ENCODE assay signal across 11 cellular contexts in the genomic region with DNA sequence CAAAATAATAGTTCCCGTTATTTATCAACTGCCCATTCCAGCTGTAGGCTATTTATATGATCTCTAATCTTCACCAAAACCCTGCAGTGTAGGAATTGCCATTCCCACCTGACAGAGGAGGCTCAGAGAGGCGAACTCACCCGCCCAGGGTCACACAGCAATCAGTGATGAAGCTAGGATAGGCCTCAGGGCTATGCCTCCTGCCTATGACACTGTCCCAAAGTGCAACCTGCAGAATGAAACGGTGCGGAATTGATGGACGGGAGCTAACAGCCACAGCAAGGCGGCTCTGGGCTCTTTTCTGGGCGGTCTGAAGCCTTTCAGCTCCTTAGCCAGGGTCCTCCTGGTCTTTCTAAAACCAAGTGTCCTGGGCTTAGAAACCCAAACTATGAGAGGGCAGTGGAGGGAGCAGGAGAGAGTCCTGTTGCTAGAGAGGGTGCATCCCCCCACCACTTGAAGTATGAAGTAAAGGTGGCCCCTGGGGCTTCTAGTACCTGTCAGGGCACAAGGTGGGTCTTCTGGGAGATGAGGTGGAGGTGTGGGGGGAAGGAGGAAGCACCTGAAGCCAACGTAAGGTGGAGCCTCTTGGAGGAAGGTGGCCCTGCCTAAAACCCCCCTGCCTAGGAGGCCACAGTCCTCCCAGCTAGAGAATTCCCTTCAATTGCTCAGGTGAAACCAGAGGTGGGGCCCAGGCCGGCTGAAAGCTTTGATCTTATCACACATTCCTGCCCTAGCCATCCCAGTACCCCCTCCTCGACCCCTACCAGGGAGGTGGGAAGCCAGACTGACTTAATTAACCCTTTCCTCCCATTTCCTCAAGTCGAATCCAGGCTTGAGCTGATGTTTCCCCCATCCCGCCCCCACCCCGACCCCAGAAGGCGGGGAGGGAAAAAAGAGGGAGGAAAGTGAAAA. TPM values are rescaled to one million over a fixed set of nuclear protein-coding genes. Genes with fewer than 3 reads are reported as not detected.
DNase-seq lines count a peak whose midpoint lies in the region; TF ChIP-seq lines count a peak whose summit lies in the region.
"Had no signal": no experiment of that assay in that cellular context is flagged by ENCODE, and none has a peak within 500 bp of the region (broad histone marks: within the 10 kb centered on the region; RNA-seq: fewer than 3 reads in every experiment).

No MANE protein-coding gene starts in this region.

- H3K27ac ChIP-seq in neural progenitor cell (no peak overlapping the region), caudate nucleus (ENCODE audit: low read depth, low read length) (no peak overlapping the region)

- no peak for TF ChIP-seq CTCF in neural progenitor cell (IDR thresholded peaks at IDR 0.05)
- TF ChIP-seq CTCF in type B pancreatic cell (conservative IDR thresholded peaks at IDR 0.05), result no peak

- peak overlapping the region; percentile 66 for H3K27ac Mint-ChIP-seq in neural progenitor cell
- H3K27ac Mint-ChIP-seq in type B pancreatic cell, result peak overlapping the region; percentile 32

- H3K27me3 Mint-ChIP-seq in neural progenitor cell (ENCODE audit: insufficient read depth, low read depth), result peaks cover 3% of the 10 kb centered on the region
- H3K27me3 Mint-ChIP-seq in type B pancreatic cell, result no peaks in the 10 kb centered on the region

- peak overlapping the region; percentile 53 for H3K4me2 ChIP-seq in neural progenitor cell

- peak; percentile 50 for DNase-seq in glomerular visceral epithelial cell (ENCODE audit: extremely low spot score)
- DNase-seq in neural progenitor cell (ENCODE audit: low spot score), result no peak
- no peak for DNase-seq in type B pancreatic cell (ENCODE audit: extremely low spot score, unreplicated experiment)
- DNase-seq in COLO829 (ENCODE audit: low spot score), result no peak
- no peak for DNase-seq in NCI-H524 (lab: John Stamatoyannopoulos, UW)
- no peak for DNase-seq in caudate nucleus (lab: John Stamatoyannopoulos, UW)
- DNase-seq: activated CD4-positive, alpha-beta T cell treated with anti-CD3 and anti-CD28 coated beads for 4 hours; COR-L47; NCI-H2081 treated with DMSO at 0.1 percent for 48 hours had no signal

- H3K36me3 Mint-ChIP-seq in neural progenitor cell (no peaks in the 10 kb centered on the region), type B pancreatic cell (peaks cover 3% of the 10 kb centered on the region)

- peaks cover 27% of the 10 kb centered on the region for H3K4me1 ChIP-seq in neural progenitor cell

- H3K9ac ChIP-seq in neural progenitor cell, result no peak overlapping the region

- no peaks in the 10 kb centered on the region for H3K79me2 ChIP-seq in neural progenitor cell (ENCODE audit: low read depth)

- H3K4me1 Mint-ChIP-seq in neural progenitor cell (peaks cover 48% of the 10 kb centered on the region), type B pancreatic cell (ENCODE audit: unreplicated experiment) (peaks cover 42% of the 10 kb centered on the region)

- no peaks in the 10 kb centered on the region for H3K9me3 Mint-ChIP-seq in neural progenitor cell
- H3K9me3 Mint-ChIP-seq in type B pancreatic cell, result no peaks in the 10 kb centered on the region
- H3K9me3 Mint-ChIP-seq: neural crest cell had no signal

- H3K27me3 ChIP-seq in neural progenitor cell, result no peaks in the 10 kb centered on the region

- H2AFZ ChIP-seq in neural progenitor cell (replicated peaks), result no peak overlapping the region

- no peaks in the 10 kb centered on the region for H3K9me3 ChIP-seq in neural progenitor cell (ENCODE audit: low read depth)

- H3K4me3 Mint-ChIP-seq in neural progenitor cell (no peak overlapping the region), type B pancreatic cell (no peak overlapping the region)
- H3K4me3 Mint-ChIP-seq: neural crest cell had no signal

- TF ChIP-seq RAD21 in Ishikawa (IDR thresholded peaks at IDR 0.05; ENCODE audit: low read depth), result peak; percentile 14; the same call in 1 of the 2 replicates

- no peak overlapping the region for H3K4me3 ChIP-seq in neural progenitor cell

- peaks cover 19% of the 10 kb centered on the region for H4K20me1 ChIP-seq in neural progenitor cell (ENCODE audit: low read depth)

- H3K36me3 ChIP-seq in neural progenitor cell, result no peaks in the 10 kb centered on the region

- H3F3A ChIP-seq in neural progenitor cell (ENCODE audit: low read depth), result peaks cover 14% of the 10 kb centered on the region

- TF ChIP-seq EP300 in Ishikawa (IDR thresholded peaks at IDR 0.05; ENCODE audit: borderline replicate concordance), result peak; percentile 94

TF ChIP-seq in Ishikawa, 13 proteins besides CTCF, POLR2A, EP300 and RAD21:
- TF ChIP-seq ZBTB7A (IDR thresholded peaks at IDR 0.05; ENCODE audit: low read depth) (peak; percentile 98), CEBPB (IDR thresholded peaks at IDR 0.05) (peak; percentile 35; the same call in 1 of the 2 replicates), NFIC (IDR thresholded peaks at IDR 0.05) (peak; percentile 92), TCF12 (IDR thresholded peaks at IDR 0.05; ENCODE audit: low read depth) (peak; percentile 91), TAF1 (IDR thresholded peaks at IDR 0.05; ENCODE audit: low read depth) (peak; percentile 24; the same call in 1 of the 2 replicates), MAX (IDR thresholded peaks at IDR 0.05) (no peak; the same call in 1 of the 2 replicates), FOXM1 (IDR thresholded peaks at IDR 0.05; ENCODE audit: borderline replicate concordance, low read depth) (peak; percentile 83), CREB1 (IDR thresholded peaks at IDR 0.05; ENCODE audit: low read depth) (no peak), TEAD4 (IDR thresholded peaks at IDR 0.05) (peak; percentile 95), EGR1 (IDR thresholded peaks at IDR 0.05) (no peak), YY1 (IDR thresholded peaks at IDR 0.05; ENCODE audit: low read depth) (no peak)
- TF ChIP-seq, protein P1, sequence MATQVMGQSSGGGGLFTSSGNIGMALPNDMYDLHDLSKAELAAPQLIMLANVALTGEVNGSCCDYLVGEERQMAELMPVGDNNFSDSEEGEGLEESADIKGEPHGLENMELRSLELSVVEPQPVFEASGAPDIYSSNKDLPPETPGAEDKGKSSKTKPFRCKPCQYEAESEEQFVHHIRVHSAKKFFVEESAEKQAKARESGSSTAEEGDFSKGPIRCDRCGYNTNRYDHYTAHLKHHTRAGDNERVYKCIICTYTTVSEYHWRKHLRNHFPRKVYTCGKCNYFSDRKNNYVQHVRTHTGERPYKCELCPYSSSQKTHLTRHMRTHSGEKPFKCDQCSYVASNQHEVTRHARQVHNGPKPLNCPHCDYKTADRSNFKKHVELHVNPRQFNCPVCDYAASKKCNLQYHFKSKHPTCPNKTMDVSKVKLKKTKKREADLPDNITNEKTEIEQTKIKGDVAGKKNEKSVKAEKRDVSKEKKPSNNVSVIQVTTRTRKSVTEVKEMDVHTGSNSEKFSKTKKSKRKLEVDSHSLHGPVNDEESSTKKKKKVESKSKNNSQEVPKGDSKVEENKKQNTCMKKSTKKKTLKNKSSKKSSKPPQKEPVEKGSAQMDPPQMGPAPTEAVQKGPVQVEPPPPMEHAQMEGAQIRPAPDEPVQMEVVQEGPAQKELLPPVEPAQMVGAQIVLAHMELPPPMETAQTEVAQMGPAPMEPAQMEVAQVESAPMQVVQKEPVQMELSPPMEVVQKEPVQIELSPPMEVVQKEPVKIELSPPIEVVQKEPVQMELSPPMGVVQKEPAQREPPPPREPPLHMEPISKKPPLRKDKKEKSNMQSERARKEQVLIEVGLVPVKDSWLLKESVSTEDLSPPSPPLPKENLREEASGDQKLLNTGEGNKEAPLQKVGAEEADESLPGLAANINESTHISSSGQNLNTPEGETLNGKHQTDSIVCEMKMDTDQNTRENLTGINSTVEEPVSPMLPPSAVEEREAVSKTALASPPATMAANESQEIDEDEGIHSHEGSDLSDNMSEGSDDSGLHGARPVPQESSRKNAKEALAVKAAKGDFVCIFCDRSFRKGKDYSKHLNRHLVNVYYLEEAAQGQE (IDR thresholded peaks at IDR 0.05; ENCODE audit: low read depth), result no peak
- TF ChIP-seq, protein P2, sequence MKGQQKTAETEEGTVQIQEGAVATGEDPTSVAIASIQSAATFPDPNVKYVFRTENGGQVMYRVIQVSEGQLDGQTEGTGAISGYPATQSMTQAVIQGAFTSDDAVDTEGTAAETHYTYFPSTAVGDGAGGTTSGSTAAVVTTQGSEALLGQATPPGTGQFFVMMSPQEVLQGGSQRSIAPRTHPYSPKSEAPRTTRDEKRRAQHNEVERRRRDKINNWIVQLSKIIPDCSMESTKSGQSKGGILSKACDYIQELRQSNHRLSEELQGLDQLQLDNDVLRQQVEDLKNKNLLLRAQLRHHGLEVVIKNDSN (IDR thresholded peaks at IDR 0.05), result no peak

RNA-seq across cellular contexts. Expression of gene HSPG2, which starts 14.8 kb away (rescaled TPM):
- 6.9 and 23.6 TPM in 2 replicates for total RNA-seq in neural progenitor cell (ENCODE audit: low replicate concordance)
- total RNA-seq in type B pancreatic cell (ENCODE audit: low replicate concordance), result 124 and 130 TPM in 2 replicates

RNA-seq across cellular contexts. Expression of gene CELA3B, which starts 54.5 kb away (rescaled TPM):
- total RNA-seq in neural progenitor cell (ENCODE audit: low replicate concordance), result not detected in 2 replicates
- total RNA-seq in type B pancreatic cell (ENCODE audit: low replicate concordance), result not detected in 2 replicates
- total RNA-seq: neural crest cell had no signal
